Comparison of ENCODE assay signal across 9 cellular contexts in the genomic region with DNA sequence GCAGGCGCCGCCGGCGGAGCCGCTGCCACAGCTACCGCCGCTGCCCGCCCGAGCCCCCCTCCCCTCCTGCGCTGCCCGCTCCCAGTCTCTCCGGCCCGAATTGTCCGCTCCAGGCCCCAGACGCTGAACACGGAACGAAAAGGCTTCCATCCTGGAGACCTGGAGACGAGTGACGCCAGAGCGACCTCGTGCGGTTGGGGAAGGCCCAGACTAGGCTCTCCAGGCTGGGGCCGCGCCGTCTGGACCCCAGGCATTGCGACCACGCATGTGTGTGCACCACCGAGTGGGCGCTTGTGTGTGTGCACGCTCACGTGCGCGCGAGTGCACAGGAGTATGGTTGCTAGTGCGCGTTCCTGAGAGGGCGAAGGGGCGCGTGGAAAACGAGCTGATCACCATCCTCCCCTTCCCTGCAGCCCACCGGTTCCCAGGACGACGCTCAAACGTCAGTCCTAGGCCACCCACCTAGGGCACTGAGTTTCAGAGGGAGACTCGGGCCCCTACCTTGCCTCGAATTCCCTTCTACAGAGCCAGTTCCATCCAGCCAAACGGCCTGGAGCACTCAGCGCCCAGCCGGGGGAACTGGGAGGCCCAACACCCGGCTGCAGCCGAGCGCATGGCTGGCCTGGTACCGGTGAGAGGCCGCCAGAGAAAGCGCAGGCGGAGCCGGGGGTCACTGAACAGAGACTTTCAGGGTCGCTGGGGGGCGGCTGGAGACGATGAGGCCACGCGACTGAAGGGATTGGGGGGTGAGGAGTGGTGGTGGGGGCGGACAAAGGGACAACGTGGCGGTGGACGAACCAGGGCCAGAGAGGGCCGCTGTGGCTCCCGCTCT. TPM values are rescaled to one million over a fixed set of nuclear protein-coding genes. Genes with fewer than 3 reads are reported as not detected.
DNase-seq lines count a peak whose midpoint lies in the region; ATAC-seq, FAIRE-seq and TF ChIP-seq lines count a peak whose summit lies in the region.
"Had no signal": no experiment of that assay in that cellular context is flagged by ENCODE, and none has a peak within 500 bp of the region (broad histone marks: within the 10 kb centered on the region; RNA-seq: fewer than 3 reads in every experiment).

No MANE protein-coding gene starts in this region.

- peaks cover 3% of the 10 kb centered on the region for H3K4me1 ChIP-seq in NT2/D1 (ENCODE audit: insufficient read depth, insufficient read length)
- H3K4me1 ChIP-seq in foreskin keratinocyte, result peaks cover 7% of the 10 kb centered on the region

- no peak for ATAC-seq in activated naive CD8-positive, alpha-beta T cell treated with anti-CD3 and anti-CD28 coated beads, Interleukin-2, amount 50 U/mL, for 24 hours
- no peak for ATAC-seq in foreskin keratinocyte
- ATAC-seq in GM18502 (IDR thresholded peaks at IDR 0.05; ENCODE audit: poor library complexity, unreplicated experiment), result no peak
- ATAC-seq in GM21737 (IDR thresholded peaks at IDR 0.05; ENCODE audit: unreplicated experiment), result no peak

- H3K27me3 ChIP-seq in NT2/D1 (ENCODE audit: insufficient read depth, insufficient read length), result peaks cover 94% of the 10 kb centered on the region
- H3K27me3 ChIP-seq in foreskin keratinocyte, result peaks cover 94% of the 10 kb centered on the region

- H3K9me3 Mint-ChIP-seq in activated naive CD8-positive, alpha-beta T cell (ENCODE audit: low read depth), result no peaks in the 10 kb centered on the region
- H3K9me3 Mint-ChIP-seq in activated naive CD8-positive, alpha-beta T cell treated with anti-CD3 and anti-CD28 coated beads, Interleukin-2, amount 50 U/mL, for 24 hours, result no peaks in the 10 kb centered on the region

- peak; percentile 54 for TF ChIP-seq CTCF in foreskin keratinocyte (conservative IDR thresholded peaks at IDR 0.05)

- H3K36me3 ChIP-seq in NT2/D1 (ENCODE audit: insufficient read depth, insufficient read length, low read length), result no peaks in the 10 kb centered on the region

- H3K4me3 ChIP-seq in NT2/D1 (ENCODE audit: insufficient read length, low read depth), result no peak overlapping the region
- H3K4me3 ChIP-seq: PC-9 had no signal

- H3K27ac Mint-ChIP-seq in activated naive CD8-positive, alpha-beta T cell, result no peak overlapping the region
- no peak overlapping the region for H3K27ac Mint-ChIP-seq in activated naive CD8-positive, alpha-beta T cell treated with anti-CD3 and anti-CD28 coated beads, Interleukin-2, amount 50 U/mL, for 24 hours

- H3K4me1 Mint-ChIP-seq in activated naive CD8-positive, alpha-beta T cell (ENCODE audit: low read depth), result peaks cover 35% of the 10 kb centered on the region
- H3K4me1 Mint-ChIP-seq in activated naive CD8-positive, alpha-beta T cell treated with anti-CD3 and anti-CD28 coated beads, Interleukin-2, amount 50 U/mL, for 24 hours, result peaks cover 34% of the 10 kb centered on the region

- H3K27ac ChIP-seq in foreskin keratinocyte, result no peak overlapping the region
- H3K27ac ChIP-seq: PC-9 had no signal

- H3K9me3 ChIP-seq in NT2/D1 (ENCODE audit: insufficient read depth, low read length), result no peaks in the 10 kb centered on the region; the same call in 1 of the 2 replicates

- no peaks in the 10 kb centered on the region for H3K36me3 Mint-ChIP-seq in activated naive CD8-positive, alpha-beta T cell
- no peaks in the 10 kb centered on the region for H3K36me3 Mint-ChIP-seq in activated naive CD8-positive, alpha-beta T cell treated with anti-CD3 and anti-CD28 coated beads, Interleukin-2, amount 50 U/mL, for 24 hours (ENCODE audit: low read depth)

- peak overlapping the region; percentile 42 for H3K9ac ChIP-seq in NT2/D1 (ENCODE audit: insufficient read length, low read depth)

- FAIRE-seq in HTR-8/SVneo (lab: Jason Lieb, UNC), result no peak

- peaks cover 50% of the 10 kb centered on the region for H3K27me3 Mint-ChIP-seq in activated naive CD8-positive, alpha-beta T cell
- peaks cover 79% of the 10 kb centered on the region for H3K27me3 Mint-ChIP-seq in activated naive CD8-positive, alpha-beta T cell treated with anti-CD3 and anti-CD28 coated beads, Interleukin-2, amount 50 U/mL, for 24 hours

- DNase-seq in activated naive CD8-positive, alpha-beta T cell treated with anti-CD3 and anti-CD28 coated beads, Interleukin-2, amount 50 U/mL, for 24 hours, result no peak
- DNase-seq in NT2/D1 (ENCODE audit: low read depth, low spot score), result no peak
- no peak for DNase-seq in foreskin keratinocyte
- DNase-seq in stromal cell of bone marrow (ENCODE audit: low read depth), result peak; percentile 17
- no peak for DNase-seq in HTR-8/SVneo (ENCODE audit: insufficient read length, low spot score)

- H3K4me3 Mint-ChIP-seq in activated naive CD8-positive, alpha-beta T cell, result peak overlapping the region; percentile 44
- no peak overlapping the region for H3K4me3 Mint-ChIP-seq in activated naive CD8-positive, alpha-beta T cell treated with anti-CD3 and anti-CD28 coated beads, Interleukin-2, amount 50 U/mL, for 24 hours

RNA-seq across cellular contexts. Expression of gene LBX1, which starts 11.6 kb away (rescaled TPM):
- total RNA-seq in foreskin keratinocyte, result not detected in 2 replicates
- not detected in 2 replicates for polyA plus RNA-seq in foreskin keratinocyte
- total RNA-seq: PC-9 had no signal
